Comparison of ENCODE assay signal across 14 cellular contexts in the genomic region with DNA sequence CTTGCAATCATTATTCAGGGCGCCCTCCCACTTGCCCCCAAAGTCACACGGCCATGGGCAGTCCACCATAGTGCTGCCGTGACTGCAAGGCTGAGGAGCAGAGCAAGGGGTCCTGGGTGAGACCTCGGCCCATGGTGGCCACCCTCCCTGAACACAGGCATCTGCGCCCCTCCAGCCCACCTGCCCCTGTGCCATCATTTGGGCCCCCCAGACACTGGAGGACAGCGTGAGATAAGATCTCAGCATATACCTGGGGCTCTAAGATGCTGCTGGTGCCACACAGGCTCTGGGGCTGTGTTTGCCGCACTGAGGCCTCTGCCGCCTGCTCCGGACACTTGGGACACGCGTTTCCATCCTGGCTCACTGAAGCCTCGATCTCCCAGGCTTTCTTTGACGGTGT.
"Had no signal": no experiment of that assay in that cellular context is flagged by ENCODE, and none has a peak within 500 bp of the region (broad histone marks: within the 10 kb centered on the region; RNA-seq: fewer than 3 reads in every experiment).

No MANE protein-coding gene starts in this region.

- H3K4me2 ChIP-seq: neural progenitor cell had no signal

- DNase-seq: activated CD4-positive, CD25-positive, alpha-beta regulatory T cell; activated CD8-positive, alpha-beta memory T cell treated with anti-CD3 and anti-CD28 coated beads for 24 hours; activated effector memory CD4-positive, alpha-beta T cell treated with anti-CD3 and anti-CD28 coated beads, Interleukin-2, amount 50 U/mL, for 16 hours; amygdala; brain microvascular endothelial cell; kidney; left ventricle myocardium inferior; mesendoderm; stimulated activated CD4-positive, alpha-beta T cell treated with anti-CD3 and anti-CD28 coated beads, Interleukin-4, amount 100 ng/mL, for 1 hour; stomach; thyroid gland had no signal

- H2AFZ ChIP-seq: neural progenitor cell had no signal

- H3K27ac Mint-ChIP-seq: dendritic cell treated with granulocyte-macrophage colony-stimulating factor and Interleukin-4, amounts not matched to agents 40 ng/mL and 50 ng/mL, for 4 days; neural progenitor cell had no signal

- H3K36me3 ChIP-seq: brain microvascular endothelial cell, neural progenitor cell, thyroid gland had no signal

- H3K9me3 ChIP-seq: left ventricle myocardium inferior, pancreas, stomach, thyroid gland had no signal

- H3K27ac ChIP-seq: brain microvascular endothelial cell, left ventricle myocardium inferior, neural progenitor cell, pancreas, stomach, thyroid gland had no signal

- H3K9me3 Mint-ChIP-seq: dendritic cell treated with granulocyte-macrophage colony-stimulating factor and Interleukin-4, amounts not matched to agents 40 ng/mL and 50 ng/mL, for 4 days; neural progenitor cell had no signal

- H3K27me3 ChIP-seq: brain microvascular endothelial cell, neural progenitor cell, pancreas, stomach, thyroid gland had no signal

- H3K4me3 ChIP-seq: left ventricle myocardium inferior, neural progenitor cell, pancreas, stomach, thyroid gland had no signal

- H3K4me3 Mint-ChIP-seq: dendritic cell treated with granulocyte-macrophage colony-stimulating factor and Interleukin-4, amounts not matched to agents 40 ng/mL and 50 ng/mL, for 4 days; neural progenitor cell had no signal

- H3K9ac ChIP-seq: neural progenitor cell had no signal

- ATAC-seq: pancreas had no signal
